ENCODE assay signal across 5 cellular contexts in genomic region chr1:2687638-2688620, GRCh38. TPM values are rescaled to one million over a fixed set of nuclear protein-coding genes. Genes with fewer than 3 reads are reported as not detected.
"Had no signal": no experiment of that assay in that cellular context is flagged by ENCODE, and none has a peak within 500 bp of the region (broad histone marks: within the 10 kb centered on the region; RNA-seq: fewer than 3 reads in every experiment).

No MANE protein-coding gene starts in this region.

RNA-seq across cellular contexts. Expression of gene MMEL1, which starts 55.1 kb away (rescaled TPM):
- total RNA-seq: astrocyte, bronchial epithelial cell, right atrium auricular region, thoracic aorta had no signal
- polyA plus RNA-seq: keratinocyte had no signal
